11 cellular contexts compared by ENCODE assay signal in the genomic region with DNA sequence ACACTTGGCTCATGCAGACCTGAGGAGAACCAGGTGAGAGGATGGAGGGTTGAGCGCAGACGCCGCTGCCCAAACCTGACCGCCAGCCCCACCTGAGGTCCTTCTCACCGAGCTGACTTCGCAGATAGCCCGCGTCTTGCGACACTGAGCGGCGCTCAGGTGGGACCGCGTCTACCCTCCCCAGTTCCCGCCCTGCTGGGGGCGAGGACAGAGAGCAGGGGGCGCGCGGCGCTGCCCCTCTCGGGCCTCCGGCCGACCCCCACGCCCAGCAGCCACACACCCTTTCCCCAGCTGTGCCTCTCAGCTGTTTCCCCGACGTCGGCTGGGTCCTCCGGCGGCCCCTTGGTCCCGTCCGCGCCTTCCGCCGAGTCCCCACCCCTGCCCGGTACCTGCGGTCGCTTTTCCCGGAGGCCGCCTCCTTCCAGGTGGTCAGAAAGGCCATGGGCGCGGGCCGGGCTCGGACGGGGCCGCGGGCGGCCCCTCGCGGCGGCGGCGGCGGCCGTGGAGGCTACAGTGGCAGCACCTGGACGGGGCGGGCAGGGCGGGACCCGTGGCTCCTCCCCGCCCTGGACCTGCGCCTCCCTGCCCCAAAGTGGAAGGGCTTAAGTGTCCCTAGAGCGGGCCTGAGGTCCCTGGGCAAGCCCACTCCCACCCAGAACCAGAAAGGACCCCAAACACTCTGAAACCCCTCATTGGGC. TPM values are rescaled to one million over a fixed set of nuclear protein-coding genes. Genes with fewer than 3 reads are reported as not detected.
DNase-seq lines count a peak whose midpoint lies in the region; ATAC-seq, FAIRE-seq and TF ChIP-seq lines count a peak whose summit lies in the region.
"Had no signal": no experiment of that assay in that cellular context is flagged by ENCODE, and none has a peak within 500 bp of the region (broad histone marks: within the 10 kb centered on the region; RNA-seq: fewer than 3 reads in every experiment).

No MANE protein-coding gene starts in this region.

- POLR2A ChIA-PET in A549 (lab: Yijun Ruan, JAX), result no interaction called here

- H3K27ac ChIP-seq in A549 (peak overlapping the region; percentile 46 to 76; a peak in 5 of 6 replicates), ectodermal cell (ENCODE audit: insufficient read depth, low read depth, low read length, poor library complexity, severe bottlenecking) (no peak overlapping the region), lower lobe of right lung (peak overlapping the region; percentile 53)
- H3K27ac ChIP-seq: epithelial cell of prostate had no signal

- peaks cover 28 to 49% of the 10 kb centered on the region in 2 donors for H3K27me3 Mint-ChIP-seq in effector memory CD8-positive, alpha-beta T cell

- intact Hi-C loops in lower lobe of right lung (cut with DNase I), result no loop called here

- no peak for DNase-seq in A549 (ENCODE audit: low read depth in 1 of 2, low spot score in 1 of 2)
- peak; percentile 67 for DNase-seq in HuH-7 (ENCODE audit: low spot score)
- peak; percentile 75 for DNase-seq in lower lobe of right lung
- DNase-seq in effector memory CD8-positive, alpha-beta T cell, result no peak
- no peak for DNase-seq in NCI-H82 (lab: John Stamatoyannopoulos, UW)
- DNase-seq in pons (ENCODE audit: low spot score), result no peak
- DNase-seq: COR-L47 had no signal

- no peaks in the 10 kb centered on the region for H3K4me1 ChIP-seq in A549
- no peaks in the 10 kb centered on the region for H3K4me1 ChIP-seq in ectodermal cell (ENCODE audit: control insufficient read depth, insufficient read depth, low read length)
- H3K4me1 ChIP-seq in lower lobe of right lung, result peaks cover 6% of the 10 kb centered on the region
- H3K4me1 ChIP-seq: HAP-1 had no signal

- TF ChIP-seq RAD21 in A549 (conservative IDR thresholded peaks at IDR 0.05 in 1 of 2, IDR thresholded peaks at IDR 0.05 in 1 of 2), result no peak

- no peak for TF ChIP-seq EP300 in A549 (IDR thresholded peaks at IDR 0.05)

- H3K27me3 ChIP-seq in ectodermal cell (ENCODE audit: control insufficient read depth, insufficient read depth, low read length, poor library complexity, severe bottlenecking) (peaks cover 30% of the 10 kb centered on the region), lower lobe of right lung (ENCODE audit: low read depth) (peaks cover 31% of the 10 kb centered on the region)

- H3K4me3 ChIP-seq in A549 (peak overlapping the region; percentile 37), ectodermal cell (ENCODE audit: insufficient read depth, low read depth, low read length) (peak overlapping the region; percentile 13), lower lobe of right lung (peak overlapping the region; percentile 50)
- H3K4me3 ChIP-seq: HAP-1 had no signal

- H3K4me1 Mint-ChIP-seq in effector memory CD8-positive, alpha-beta T cell (ENCODE audit: low read depth in 2 of 2), result peaks cover 4 to 5% of the 10 kb centered on the region in 2 donors

- H3K4me3 Mint-ChIP-seq in effector memory CD8-positive, alpha-beta T cell, result no peak overlapping the region

- H3K36me3 ChIP-seq in ectodermal cell (ENCODE audit: control insufficient read depth, insufficient read depth, low read length), result no peaks in the 10 kb centered on the region
- H3K36me3 ChIP-seq in lower lobe of right lung, result no peaks in the 10 kb centered on the region
- H3K36me3 ChIP-seq: HAP-1 had no signal

- ATAC-seq in A549, result peak; percentile 68 to 79; a peak in 5 of 6 replicates
- peak; percentile 89 to 94 for ATAC-seq in lower lobe of right lung
- no peak for ATAC-seq in HG02852 (IDR thresholded peaks at IDR 0.05; ENCODE audit: unreplicated experiment)
- ATAC-seq in effector memory CD8-positive, alpha-beta T cell (replicated peaks), result no peak

- H3K36me3 Mint-ChIP-seq in effector memory CD8-positive, alpha-beta T cell (ENCODE audit: insufficient read depth), result no peaks in the 10 kb centered on the region

- no peak for FAIRE-seq in A549 (lab: Jason Lieb, UNC)

- peak; percentile 33 for TF ChIP-seq CTCF in A549 (IDR thresholded peaks at IDR 0.05)
- peak; percentile 24 for TF ChIP-seq CTCF in lower lobe of right lung (IDR thresholded peaks at IDR 0.05)

- H3K27ac Mint-ChIP-seq in effector memory CD8-positive, alpha-beta T cell, result no peak overlapping the region

- 66% methylated on average over 14 of the region's 60 CpGs for WGBS in A549 (ENCODE audit: missing lambda C conversion rate)
- WGBS in ectodermal cell, 2 experiments, result 10 to 13% methylated on average over 60 of the region's 60 CpGs

- CTCF ChIA-PET in A549 (lab: Yijun Ruan, JAX), result no interaction called here

- H3K9me3 ChIP-seq in A549 (no peaks in the 10 kb centered on the region), ectodermal cell (ENCODE audit: control insufficient read depth, low read length) (no peaks in the 10 kb centered on the region), lower lobe of right lung (no peaks in the 10 kb centered on the region)
- H3K9me3 ChIP-seq: HAP-1 had no signal

- TF ChIP-seq POLR2A in A549 (IDR thresholded peaks at IDR 0.05; ENCODE audit: low read length), result no peak

- no peaks in the 10 kb centered on the region for H3K9me3 Mint-ChIP-seq in effector memory CD8-positive, alpha-beta T cell

- H3K4me2 ChIP-seq in A549, result peak overlapping the region; percentile 68

TF ChIP-seq in A549, 52 proteins besides CTCF, POLR2A, EP300 and RAD21 (continues in another document):
- TF ChIP-seq, protein P1, sequence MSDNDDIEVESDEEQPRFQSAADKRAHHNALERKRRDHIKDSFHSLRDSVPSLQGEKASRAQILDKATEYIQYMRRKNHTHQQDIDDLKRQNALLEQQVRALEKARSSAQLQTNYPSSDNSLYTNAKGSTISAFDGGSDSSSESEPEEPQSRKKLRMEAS (IDR thresholded peaks at IDR 0.05), result no peak
- no peak for TF ChIP-seq SMC3 (IDR thresholded peaks at IDR 0.05)
- TF ChIP-seq, protein P2, sequence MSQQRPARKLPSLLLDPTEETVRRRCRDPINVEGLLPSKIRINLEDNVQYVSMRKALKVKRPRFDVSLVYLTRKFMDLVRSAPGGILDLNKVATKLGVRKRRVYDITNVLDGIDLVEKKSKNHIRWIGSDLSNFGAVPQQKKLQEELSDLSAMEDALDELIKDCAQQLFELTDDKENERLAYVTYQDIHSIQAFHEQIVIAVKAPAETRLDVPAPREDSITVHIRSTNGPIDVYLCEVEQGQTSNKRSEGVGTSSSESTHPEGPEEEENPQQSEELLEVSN (IDR thresholded peaks at IDR 0.05; ENCODE audit: borderline replicate concordance, low read depth), result no peak
- no peak for TF ChIP-seq HOXB5 (CRISPR knock-in tag; IDR thresholded peaks at IDR 0.05)
- no peak for TF ChIP-seq CEBPB (IDR thresholded peaks at IDR 0.05)
- no peak for TF ChIP-seq TP53 (CRISPR knock-in tag; IDR thresholded peaks at IDR 0.05)
- TF ChIP-seq SREBF2 (IDR thresholded peaks at IDR 0.05), result no peak
- no peak for TF ChIP-seq ZNF302 (CRISPR knock-in tag; IDR thresholded peaks at IDR 0.05)
- TF ChIP-seq HOXB13 (CRISPR knock-in tag; IDR thresholded peaks at IDR 0.05; ENCODE audit: low read depth), result no peak
- TF ChIP-seq MAFK (IDR thresholded peaks at IDR 0.05; ENCODE audit: partially characterized antibody), result no peak
- no peak for TF ChIP-seq KDM5A (IDR thresholded peaks at IDR 0.05)
- TF ChIP-seq RNF2 (IDR thresholded peaks at IDR 0.05; ENCODE audit: borderline replicate concordance, low read depth), result no peak
- TF ChIP-seq, protein P3, sequence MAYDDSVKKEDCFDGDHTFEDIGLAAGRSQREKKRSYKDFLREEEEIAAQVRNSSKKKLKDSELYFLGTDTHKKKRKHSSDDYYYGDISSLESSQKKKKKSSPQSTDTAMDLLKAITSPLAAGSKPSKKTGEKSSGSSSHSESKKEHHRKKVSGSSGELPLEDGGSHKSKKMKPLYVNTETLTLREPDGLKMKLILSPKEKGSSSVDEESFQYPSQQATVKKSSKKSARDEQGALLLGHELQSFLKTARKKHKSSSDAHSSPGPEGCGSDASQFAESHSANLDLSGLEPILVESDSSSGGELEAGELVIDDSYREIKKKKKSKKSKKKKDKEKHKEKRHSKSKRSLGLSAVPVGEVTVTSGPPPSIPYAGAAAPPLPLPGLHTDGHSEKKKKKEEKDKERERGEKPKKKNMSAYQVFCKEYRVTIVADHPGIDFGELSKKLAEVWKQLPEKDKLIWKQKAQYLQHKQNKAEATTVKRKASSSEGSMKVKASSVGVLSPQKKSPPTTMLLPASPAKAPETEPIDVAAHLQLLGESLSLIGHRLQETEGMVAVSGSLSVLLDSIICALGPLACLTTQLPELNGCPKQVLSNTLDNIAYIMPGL (CRISPR knock-in tag; IDR thresholded peaks at IDR 0.05; ENCODE audit: borderline replicate concordance), result no peak
- TF ChIP-seq, protein P4, sequence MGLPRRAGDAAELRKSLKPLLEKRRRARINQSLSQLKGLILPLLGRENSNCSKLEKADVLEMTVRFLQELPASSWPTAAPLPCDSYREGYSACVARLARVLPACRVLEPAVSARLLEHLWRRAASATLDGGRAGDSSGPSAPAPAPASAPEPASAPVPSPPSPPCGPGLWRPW (IDR thresholded peaks at IDR 0.05), result no peak
- no peak for TF ChIP-seq ZC3H11A (IDR thresholded peaks at IDR 0.05)

RNA-seq across cellular contexts. Expression of a gene that starts 14.4 kb away (rescaled TPM):
- polyA plus RNA-seq in A549 (2011; rRNA removed) (6.2 TPM in 2 replicates), A549 (2017; fragmentation: RNase III; extraction: RNeasy Plus Mini Kit Qiagen cat#74134 plus additional on column Dnase treatment) (1.4 to 2.0 TPM (median 1.7 TPM) in 3 replicates)
- polyA plus RNA-seq in A549 (2012; cell fraction: cytosol; rRNA removed), result 1.6 and 2.0 TPM in 2 replicates
- polyA plus RNA-seq in A549 (2012; cell fraction: nucleus; rRNA removed), result 1.4 and 1.7 TPM in 2 replicates
- polyA minus RNA-seq in A549 (2011; rRNA and poly(A)+ RNA removed), result 9.5 and 11.5 TPM in 2 replicates
- 0.72 TPM for polyA plus RNA-seq in ectodermal cell (2013, experiment 1 of 4)
- 1.2 TPM for polyA plus RNA-seq in ectodermal cell (2013, experiment 2 of 4)
- 0.48 TPM for polyA plus RNA-seq in ectodermal cell (2013, experiment 3 of 4)
- 0.65 TPM for polyA plus RNA-seq in ectodermal cell (2013, experiment 4 of 4)
- total RNA-seq in lower lobe of right lung, result 34.9 TPM

Comparison
In these comparisons a context has a peak if more than half of its experiments do, and no peak if none do; other contexts are left out.
1. ATAC-seq: peak in A549 (2 of 2) and lower lobe of right lung (2 of 2); none in HG02852 (single experiment) and effector memory CD8-positive, alpha-beta T cell (single experiment).
2. DNase-seq: peak in HuH-7 (single experiment) and lower lobe of right lung (single experiment); none in A549 (0 of 2), effector memory CD8-positive, alpha-beta T cell (0 of 3), NCI-H82 (single experiment) and pons (single experiment).
3. Peak in every context shown above with its lines, with median percentiles within 50 percentile points of each other: H3K4me3 ChIP-seq.